14 cellular contexts compared by ENCODE assay signal in the genomic region with DNA sequence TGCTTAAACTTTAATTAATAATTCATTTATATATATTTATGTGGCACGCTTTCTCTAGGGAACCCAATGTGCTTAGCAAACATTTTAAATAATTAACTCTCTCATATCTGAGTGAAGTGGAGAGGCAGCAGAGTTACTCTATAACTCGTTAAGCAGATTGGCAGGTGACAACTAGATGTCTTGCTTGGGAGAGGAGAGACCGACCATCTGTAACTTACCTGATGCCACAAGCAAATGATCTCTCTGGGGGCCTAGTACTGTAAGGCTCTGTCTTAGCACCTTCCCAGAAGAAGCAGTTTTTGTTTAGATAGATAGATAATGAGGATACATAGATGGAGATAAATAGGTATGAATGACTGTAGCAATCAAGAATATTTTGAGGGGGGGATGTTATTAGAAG. TPM values are rescaled to one million over a fixed set of nuclear protein-coding genes. Genes with fewer than 3 reads are reported as not detected.
A peak's percentile ranks its signal among the peaks of the same experiment; 100 is the strongest.
DNase-seq lines count a peak whose midpoint lies in the region; ATAC-seq and TF ChIP-seq lines count a peak whose summit lies in the region.
"Had no signal": no experiment of that assay in that cellular context is flagged by ENCODE, and none has a peak within 500 bp of the region (broad histone marks: within the 10 kb centered on the region; RNA-seq: fewer than 3 reads in every experiment).

No MANE protein-coding gene starts in this region.

- peak overlapping the region; percentile 78 for H3K9ac ChIP-seq in OCI-LY1 (ENCODE audit: low read length)

- DNase-seq in SW480 (ENCODE audit: low spot score) (no peak), left ventricle myocardium inferior (no peak), SHP77 treated with DMSO at 0.1 percent for 48 hours (lab: John Stamatoyannopoulos, UW) (no peak)
- DNase-seq: activated CD4-positive, alpha-beta T cell treated with anti-CD3 and anti-CD28 coated beads for 48 hours; DMS153; dorsolateral prefrontal cortex; mammary epithelial cell; NCI-H2081; PC-3 had no signal

- H3K9me2 ChIP-seq in OCI-LY1 (ENCODE audit: low read depth, low read length), result no peaks in the 10 kb centered on the region

- no peak overlapping the region for H2AFZ ChIP-seq in OCI-LY1 (ENCODE audit: low read length)

- TF ChIP-seq CTCF in OCI-LY1 (IDR thresholded peaks at IDR 0.05; ENCODE audit: low read length) (no peak), left ventricle myocardium inferior (IDR thresholded peaks at IDR 0.05; ENCODE audit: borderline replicate concordance) (no peak)

- no peaks in the 10 kb centered on the region for H3K79me2 ChIP-seq in OCI-LY1 (ENCODE audit: insufficient read depth, low read length)

- H3K4me3 ChIP-seq in OCI-LY1 (ENCODE audit: low read depth, low read length, poor library complexity, severe bottlenecking), result no peak overlapping the region
- H3K4me3 ChIP-seq in left ventricle myocardium inferior, result no peak overlapping the region
- H3K4me3 ChIP-seq: dorsolateral prefrontal cortex had no signal

- H3K27ac ChIP-seq in OCI-LY1 (ENCODE audit: low read depth, low read length, poor library complexity, severe bottlenecking), result peak overlapping the region; percentile 100
- H3K27ac ChIP-seq in left ventricle myocardium inferior (replicated peaks), result no peak overlapping the region
- H3K27ac ChIP-seq: dorsolateral prefrontal cortex had no signal

- intact Hi-C loops in left ventricle myocardium inferior (cut with micrococcal nuclease), result no loop called here

- no peaks in the 10 kb centered on the region for H4K20me1 ChIP-seq in OCI-LY1 (ENCODE audit: insufficient read depth, low read length)

- peaks cover 100% of the 10 kb centered on the region for H3K4me1 ChIP-seq in OCI-LY1 (ENCODE audit: insufficient read depth, low read length, severe bottlenecking)
- no peaks in the 10 kb centered on the region for H3K4me1 ChIP-seq in left ventricle myocardium inferior

- H3K36me3 ChIP-seq in OCI-LY1 (ENCODE audit: insufficient read depth, low read length) (no peaks in the 10 kb centered on the region), left ventricle myocardium inferior (no peaks in the 10 kb centered on the region)

- ATAC-seq in GM18511 (IDR thresholded peaks at IDR 0.05; ENCODE audit: unreplicated experiment) (peak; percentile 59), GM21381 (IDR thresholded peaks at IDR 0.05; ENCODE audit: unreplicated experiment) (peak; percentile 45), HG03039 (IDR thresholded peaks at IDR 0.05; ENCODE audit: unreplicated experiment) (peak; percentile 33), HG03457 (IDR thresholded peaks at IDR 0.05; ENCODE audit: unreplicated experiment) (no peak)
- ATAC-seq: PC-3 had no signal

- peak overlapping the region; percentile 49 for H3K4me2 ChIP-seq in OCI-LY1 (ENCODE audit: low read length)

- H3K9me3 ChIP-seq in OCI-LY1 (ENCODE audit: low read length) (no peaks in the 10 kb centered on the region), left ventricle myocardium inferior (replicated peaks) (no peaks in the 10 kb centered on the region)

- H3K27me3 ChIP-seq in OCI-LY1 (ENCODE audit: insufficient read depth, low read length) (no peaks in the 10 kb centered on the region), left ventricle myocardium inferior (ENCODE audit: low read depth) (no peaks in the 10 kb centered on the region)
- H3K27me3 ChIP-seq: dorsolateral prefrontal cortex had no signal

- H3F3A ChIP-seq in OCI-LY1 (ENCODE audit: insufficient read depth, low read length), result peaks cover 22% of the 10 kb centered on the region

RNA-seq across cellular contexts. Expression of gene SEL1L3, which starts 11.9 kb away (rescaled TPM):
- 3.2 TPM for total RNA-seq in left ventricle myocardium inferior

RNA-seq across cellular contexts. Expression of gene SMIM20, which starts 39.4 kb away (rescaled TPM):
- 45.4 TPM for total RNA-seq in left ventricle myocardium inferior
